Comparison of ENCODE assay signal across 8 cellular contexts in the genomic region with DNA sequence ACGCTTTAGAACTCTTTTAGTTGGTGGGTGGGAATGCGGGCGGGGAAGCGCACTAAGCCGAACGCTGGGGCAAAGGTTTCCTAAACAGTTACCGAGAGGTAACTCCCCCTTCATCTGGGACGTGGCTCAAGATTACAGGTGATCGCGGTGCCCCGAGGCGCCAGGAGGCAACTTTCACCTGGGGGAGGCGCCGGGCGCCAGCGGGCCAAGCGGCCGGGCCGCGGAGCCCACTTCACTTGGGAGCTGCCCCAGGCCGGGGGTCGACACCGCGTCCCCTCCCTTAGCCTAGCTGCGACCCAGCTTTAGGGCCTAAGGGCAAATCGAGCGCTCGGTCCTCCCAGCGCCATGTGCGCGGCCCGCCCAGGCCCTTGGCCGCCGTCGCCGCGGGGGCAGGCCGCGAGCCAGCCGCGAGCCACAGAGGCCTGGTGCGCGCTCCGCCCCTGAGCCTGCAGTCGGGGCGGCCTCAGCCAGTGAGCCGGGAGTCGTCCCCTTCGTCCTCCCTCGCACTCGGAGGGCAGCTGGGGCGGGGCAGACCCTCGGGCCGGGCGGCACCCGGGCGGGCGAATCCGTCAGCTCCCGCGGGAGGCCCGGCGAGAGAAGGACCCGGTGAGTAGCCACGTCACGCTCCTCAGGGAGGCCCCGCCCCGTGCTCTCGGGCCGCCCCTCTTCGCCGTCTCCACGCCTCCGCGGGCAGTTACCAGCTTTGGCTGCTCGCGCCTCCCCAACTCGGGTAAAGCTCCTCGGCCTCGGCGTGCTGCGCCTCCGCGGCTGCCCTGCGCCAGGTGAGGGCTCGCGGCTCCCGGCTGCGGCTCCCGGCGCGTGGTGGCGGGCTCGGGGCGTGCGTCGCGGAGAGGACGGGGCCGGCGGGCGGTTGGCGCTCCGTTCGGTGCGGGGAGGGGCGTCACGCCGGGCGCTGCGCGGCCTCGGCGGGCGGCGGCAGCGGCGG. TPM values are rescaled to one million over a fixed set of nuclear protein-coding genes. Genes with fewer than 3 reads are reported as not detected.
DNase-seq lines count a peak whose midpoint lies in the region; ATAC-seq and TF ChIP-seq lines count a peak whose summit lies in the region.

A gene (plus strand): TSS at position 693 of the 946 bp plus-strand sequence. CDS start 13,640 bp downstream, outside the sequence.

- under 1% methylated on average over 71 of the region's 118 CpGs for WGBS in prostate gland

- H3K4me3 ChIP-seq in prostate gland = peak within 1 kb of the TSS; percentile 65 to 87

- no peaks in the 10 kb centered on the region for H3K36me3 ChIP-seq in prostate gland

- ATAC-seq in HG02870 (IDR thresholded peaks at IDR 0.05; ENCODE audit: unreplicated experiment) (peak; percentile 87), left cardiac atrium (peak; percentile 96 to 97)

- H3K4me1 ChIP-seq in prostate gland (replicated peaks) = no peaks in the 10 kb centered on the region

- DNase-seq in NCI-H146 (lab: John Stamatoyannopoulos, UW) (peak; percentile 95), amniotic epithelial cell (ENCODE audit: low read depth) (peak; percentile 95), left cardiac atrium (peak; percentile 97), prostate gland (ENCODE audit: low spot score) (peak; percentile 95), ureter (ENCODE audit: low spot score) (peak; percentile 96)

- no peaks in the 10 kb centered on the region for H3K27me3 ChIP-seq in prostate gland (replicated peaks; ENCODE audit: insufficient read depth)

- TF ChIP-seq POLR2A in GM15510 (IDR thresholded peaks at IDR 0.05; ENCODE audit: borderline replicate concordance, extremely low read depth, insufficient read length) (peak; percentile 94), prostate gland (IDR thresholded peaks at IDR 0.05) (peak; percentile 95)

- no peaks in the 10 kb centered on the region for H3K9me3 ChIP-seq in prostate gland

- no peak for TF ChIP-seq CTCF in prostate gland (IDR thresholded peaks at IDR 0.05)

- intact Hi-C loops in T-helper 1 cell treated with Interleukin-12 subunit alpha and Interleukin-12 subunit beta and Interleukin-4 antibody, amounts not matched to agents 30 ng/mL and 1 ng/mL, for 36 hours (cut with micrococcal nuclease) = loop anchor here (1.0 to 5.0 kb wide), 7 partner anchors 96 to 1032 kb away; a partner anchor contains a TSS
- intact Hi-C loops in left cardiac atrium (cut with DNase I) (loop anchor here in 1 of 2 donors (10.0 kb wide), 1 partner anchor 96 kb away; a partner anchor contains a TSS), prostate gland (cut with DNase I) (loop anchor here (2.0 to 5.0 kb wide), 2 partner anchors 96 to 226 kb away; a partner anchor contains a TSS)

- H3K27ac ChIP-seq in prostate gland = peak within 1 kb of the TSS; percentile 95

RNA-seq across cellular contexts. Expression of the gene that starts here (rescaled TPM):
- total RNA-seq in T-helper 1 cell treated with Interleukin-12 subunit alpha and Interleukin-12 subunit beta and Interleukin-4 antibody, amounts not matched to agents 30 ng/mL and 1 ng/mL, for 36 hours = 17.4 and 17.8 TPM in 2 replicates
- total RNA-seq in left cardiac atrium (10 to 100 TPM in 1 of 2 donors, 1 to 10 TPM in 1; 9.7 to 15.7 TPM), prostate gland (10 to 100 TPM; 20.2 to 20.9 TPM), ureter (30.3 TPM)

Comparison
In these comparisons a context has a peak if more than half of its experiments do, and no peak if none do; other contexts are left out.
1. Peak in every context shown above with its lines: DNase-seq, ATAC-seq, H3K4me3 ChIP-seq and H3K27ac ChIP-seq.